Comparison of ENCODE assay signal across 8 cellular contexts in genomic region chr7:974820-975681, GRCh38. TPM values are rescaled to one million over a fixed set of nuclear protein-coding genes. Genes with fewer than 3 reads are reported as not detected.
DNase-seq lines count a peak whose midpoint lies in the region; TF ChIP-seq lines count a peak whose summit lies in the region.

Gene COX19 (minus strand): TSS chr7:975549. CDS start chr7:975509, 40 bp downstream.

- H3K9me3 ChIP-seq in neural progenitor cell (ENCODE audit: low read depth): no peaks in the 10 kb centered on the region
- H3K9me3 ChIP-seq in stomach: no peaks in the 10 kb centered on the region

- no peaks in the 10 kb centered on the region for H3K9me3 Mint-ChIP-seq in neural progenitor cell

- 0 to 1% (median 0%) methylated on average over 12 to 78 of the region's 78 CpGs for WGBS in stomach, 5 donors

- intact Hi-C loops in stomach (cut with DNase I; ENCODE audit: low total_unique reads): no loop called here

- H3K9ac ChIP-seq in neural progenitor cell: peak within 1 kb of the TSS; percentile 68

- H3K79me2 ChIP-seq in neural progenitor cell (ENCODE audit: low read depth): peaks cover 45% of the 10 kb centered on the region

- TF ChIP-seq CTCF in LNCaP clone FGC (IDR thresholded peaks at IDR 0.05; ENCODE audit: control insufficient read depth, extremely low read depth, insufficient read depth) (no peak), foreskin fibroblast (IDR thresholded peaks at IDR 0.05; ENCODE audit: low read depth, low read length) (no peak), neural progenitor cell (IDR thresholded peaks at IDR 0.05) (no peak), stomach (IDR thresholded peaks at IDR 0.05) (no peak)

- H3K36me3 ChIP-seq in neural progenitor cell (no peaks in the 10 kb centered on the region), stomach (peaks cover 15 to 35% (median 34%) of the 10 kb centered on the region in 4 donors)

- peak in 1 of 4 donors; percentile 56 for TF ChIP-seq POLR2A in stomach (IDR thresholded peaks at IDR 0.05)

- H2AFZ ChIP-seq in neural progenitor cell (replicated peaks): peak within 1 kb of the TSS; percentile 97

- H3K4me2 ChIP-seq in neural progenitor cell: peak within 1 kb of the TSS; percentile 82

- peaks cover 27% of the 10 kb centered on the region for H3K4me1 Mint-ChIP-seq in neural progenitor cell

- peaks cover 2% of the 10 kb centered on the region for H3K27me3 Mint-ChIP-seq in neural progenitor cell (ENCODE audit: insufficient read depth, low read depth)

- DNase-seq in Daoy (ENCODE audit: low read depth) (peak; percentile 95), GOT3 (lab: John Stamatoyannopoulos, UW) (peak; percentile 85), LNCaP clone FGC (ENCODE audit: low read depth) (peak; percentile 60), SIG-M5 treated with dmso at 0.1 percent for 504 hours (lab: John Stamatoyannopoulos, UW; ENCODE audit: unreplicated experiment) (peak; percentile 82), activated gamma-delta T cell (lab: John Stamatoyannopoulos, UW) (peak; percentile 84), foreskin fibroblast (peak; percentile 86 to 96), neural progenitor cell (ENCODE audit: low spot score) (peak; percentile 95), stomach (peak; percentile 91)

- peaks cover 6% of the 10 kb centered on the region for H3F3A ChIP-seq in neural progenitor cell (ENCODE audit: low read depth)

- peak within 1 kb of the TSS; percentile 69 for H3K27ac Mint-ChIP-seq in neural progenitor cell

- TF ChIP-seq EP300 in stomach (IDR thresholded peaks at IDR 0.05): no peak

- H3K27me3 ChIP-seq in neural progenitor cell: no peaks in the 10 kb centered on the region
- H3K27me3 ChIP-seq in stomach: no peaks in the 10 kb centered on the region

- H4K20me1 ChIP-seq in neural progenitor cell (ENCODE audit: low read depth): peaks cover 29% of the 10 kb centered on the region

- peaks cover 3% of the 10 kb centered on the region for H3K36me3 Mint-ChIP-seq in neural progenitor cell

- H3K27ac ChIP-seq in neural progenitor cell (peak within 1 kb of the TSS; percentile 56), stomach (peak within 1 kb of the TSS; percentile 83 to 99 (median 97))

- peak within 1 kb of the TSS; percentile 94 for H3K4me3 Mint-ChIP-seq in neural progenitor cell

- H3K4me3 ChIP-seq in LNCaP clone FGC (ENCODE audit: low read depth, low read length): peak within 1 kb of the TSS; percentile 94
- H3K4me3 ChIP-seq in foreskin fibroblast (ENCODE audit: low read depth in 1 of 2, low read length in 2 of 2): peak within 1 kb of the TSS; percentile 77 to 100
- peak within 1 kb of the TSS; percentile 94 for H3K4me3 ChIP-seq in neural progenitor cell
- peak within 1 kb of the TSS; percentile 72 to 97 (median 92) for H3K4me3 ChIP-seq in stomach

- H3K4me1 ChIP-seq in neural progenitor cell (peaks cover 23% of the 10 kb centered on the region), stomach (peaks cover 30 to 74% (median 65%) of the 10 kb centered on the region in 4 donors)

RNA-seq across cellular contexts. Expression of gene COX19, which starts in this region (rescaled TPM):
- total RNA-seq in Daoy (2014; rRNA removed; shearing (Covaris generic)): 8.9 and 11.5 TPM in 2 replicates
- 15.1 and 17.9 TPM in 2 replicates for total RNA-seq in neural progenitor cell (ENCODE audit: low replicate concordance)
- total RNA-seq in stomach: 10 to 100 TPM in 3 of 5 donors, 1 to 10 TPM in 2; 2.3 to 26.6 (median 14.2) TPM
- polyA plus RNA-seq in stomach: 1 to 10 TPM; 3.9 to 6.5 (median 5.5) TPM

Comparison
In these comparisons a context has a peak if more than half of its experiments do, and no peak if none do; other contexts are left out.
1. Peak in every context shown above with its lines: DNase-seq, H3K4me3 ChIP-seq and H3K27ac ChIP-seq.